Comparison of ENCODE assay signal across 18 cellular contexts in the genomic region with DNA sequence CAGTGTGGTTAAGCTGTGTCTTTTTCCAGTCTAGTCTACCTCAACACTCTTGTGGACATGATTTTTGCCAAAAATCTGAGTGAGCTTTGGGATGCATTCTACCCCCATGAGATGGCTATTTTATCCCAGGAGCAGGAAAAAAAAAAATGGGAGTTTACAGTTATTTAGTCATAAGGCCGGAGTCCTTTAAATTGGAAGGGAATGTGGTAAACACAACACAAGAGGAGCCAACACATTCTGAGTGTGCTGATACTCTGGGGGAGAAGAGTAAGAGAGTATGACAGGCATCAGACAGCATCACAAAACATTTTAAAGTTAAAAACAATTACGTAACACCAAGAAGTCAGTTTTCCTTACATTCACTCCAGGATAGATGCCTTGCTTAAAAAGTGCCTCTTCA. TPM values are rescaled to one million over a fixed set of nuclear protein-coding genes. Genes with fewer than 3 reads are reported as not detected.
DNase-seq lines count a peak whose midpoint lies in the region; ATAC-seq and TF ChIP-seq lines count a peak whose summit lies in the region.
"Had no signal": no experiment of that assay in that cellular context is flagged by ENCODE, and none has a peak within 500 bp of the region (broad histone marks: within the 10 kb centered on the region; RNA-seq: fewer than 3 reads in every experiment).

No MANE protein-coding gene starts in this region.

- 67 to 86% (median 71%) methylated on average over 2 of the region's 2 CpGs for WGBS in psoas muscle, 3 donors

- intact Hi-C loops in psoas muscle (cut with DNase I): no loop called here

- H3K27me3 ChIP-seq in subcutaneous abdominal adipose tissue (ENCODE audit: control insufficient read depth in 5 of 5, insufficient read depth in 4 of 5, low read length in 5 of 5) (no peaks in the 10 kb centered on the region), psoas muscle (ENCODE audit: insufficient read depth in 3 of 3, low read length in 2 of 3) (no peaks in the 10 kb centered on the region)
- H3K27me3 ChIP-seq: right atrium auricular region had no signal

- no peak for DNase-seq in activated naive CD8-positive, alpha-beta T cell treated with anti-CD3 and anti-CD28 coated beads for 36 hours
- no peak for DNase-seq in activated naive CD8-positive, alpha-beta T cell treated with anti-CD3 and anti-CD28 coated beads, Interleukin-2, amount 50 U/mL, for 24 hours
- DNase-seq in immature natural killer cell (no peak), endothelial cell (ENCODE audit: low spot score) (no peak), psoas muscle (no peak)
- DNase-seq: activated CD4-positive, alpha-beta memory T cell treated with anti-CD3 and anti-CD28 coated beads for 36 hours; activated T-cell treated with anti-CD3 and anti-CD28 coated beads, Interleukin-2, amount 50 U/mL, for 4 hours; cerebellar nuclear complex; NCI-H1930; stimulated activated naive CD4-positive, alpha-beta T cell treated with Interleukin-2 at 50 U/mL for 16 hours; T-cell had no signal

- TF ChIP-seq CTCF in endothelial cell (IDR thresholded peaks at IDR 0.05; ENCODE audit: unreplicated experiment): no peak
- TF ChIP-seq CTCF in psoas muscle (IDR thresholded peaks at IDR 0.05): no peak

- peaks cover 55% of the 10 kb centered on the region for H3K36me3 Mint-ChIP-seq in activated naive CD8-positive, alpha-beta T cell treated with anti-CD3 and anti-CD28 coated beads for 36 hours
- peaks cover 41% of the 10 kb centered on the region for H3K36me3 Mint-ChIP-seq in activated naive CD8-positive, alpha-beta T cell treated with anti-CD3 and anti-CD28 coated beads, Interleukin-2, amount 50 U/mL, for 24 hours (ENCODE audit: low read depth)
- H3K36me3 Mint-ChIP-seq in immature natural killer cell (peaks cover 16 to 23% (median 17%) of the 10 kb centered on the region in 3 donors), endothelial cell (ENCODE audit: low read depth, unreplicated experiment) (no peaks in the 10 kb centered on the region)

- H3K4me3 ChIP-seq in subcutaneous abdominal adipose tissue (ENCODE audit: low read depth in 1 of 5, low read length in 5 of 5) (no peak overlapping the region), psoas muscle (no peak overlapping the region)
- H3K4me3 ChIP-seq: A549, lung, right atrium auricular region had no signal

- H3K4me1 ChIP-seq in subcutaneous abdominal adipose tissue (ENCODE audit: control insufficient read depth in 5 of 5, insufficient read depth in 5 of 5, low read length in 5 of 5) (peaks cover 0 to 22% (median 11%) of the 10 kb centered on the region in 5 donors), psoas muscle (no peaks in the 10 kb centered on the region)
- H3K4me1 ChIP-seq: A549, right atrium auricular region had no signal

- H3K36me3 ChIP-seq in subcutaneous abdominal adipose tissue (ENCODE audit: control insufficient read depth in 5 of 5, insufficient read depth in 5 of 5, low read length in 5 of 5): no peaks in the 10 kb centered on the region
- no peaks in the 10 kb centered on the region for H3K36me3 ChIP-seq in psoas muscle (ENCODE audit: insufficient read depth in 1 of 2, low read depth in 1 of 2)
- H3K36me3 ChIP-seq: right atrium auricular region had no signal

- H3K9me3 Mint-ChIP-seq in activated naive CD8-positive, alpha-beta T cell treated with anti-CD3 and anti-CD28 coated beads for 36 hours: peaks cover 23% of the 10 kb centered on the region
- peaks cover 19% of the 10 kb centered on the region for H3K9me3 Mint-ChIP-seq in activated naive CD8-positive, alpha-beta T cell treated with anti-CD3 and anti-CD28 coated beads, Interleukin-2, amount 50 U/mL, for 24 hours
- peaks cover 5 to 16% (median 14%) of the 10 kb centered on the region in 6 donors for H3K9me3 Mint-ChIP-seq in immature natural killer cell
- H3K9me3 Mint-ChIP-seq in endothelial cell (ENCODE audit: unreplicated experiment): no peaks in the 10 kb centered on the region

- H3K9me3 ChIP-seq in subcutaneous abdominal adipose tissue (ENCODE audit: control insufficient read depth in 5 of 5, low read length in 5 of 5) (peaks cover 0 to 10% (median 8%) of the 10 kb centered on the region in 5 donors), psoas muscle (peaks cover 7% of the 10 kb centered on the region)

- no peaks in the 10 kb centered on the region for H3K27me3 Mint-ChIP-seq in activated naive CD8-positive, alpha-beta T cell treated with anti-CD3 and anti-CD28 coated beads for 36 hours
- H3K27me3 Mint-ChIP-seq in activated naive CD8-positive, alpha-beta T cell treated with anti-CD3 and anti-CD28 coated beads, Interleukin-2, amount 50 U/mL, for 24 hours: no peaks in the 10 kb centered on the region
- H3K27me3 Mint-ChIP-seq in immature natural killer cell (ENCODE audit: low read depth in 3 of 3) (peaks cover 1 to 3% (median 2%) of the 10 kb centered on the region in 3 donors), endothelial cell (ENCODE audit: unreplicated experiment) (no peaks in the 10 kb centered on the region)
- H3K27me3 Mint-ChIP-seq: activated CD4-positive, alpha-beta memory T cell treated with anti-CD3 and anti-CD28 coated beads for 36 hours; T-cell had no signal

- peak overlapping the region; percentile 95 for H3K27ac ChIP-seq in angular gyrus (ENCODE audit: low read depth, low read length)
- peak overlapping the region; percentile 63 for H3K27ac ChIP-seq in subcutaneous abdominal adipose tissue (ENCODE audit: low read depth, low read length)
- H3K27ac ChIP-seq in psoas muscle: no peak overlapping the region
- H3K27ac ChIP-seq: A549, right atrium auricular region, VCaP had no signal

- H3K4me3 Mint-ChIP-seq in activated naive CD8-positive, alpha-beta T cell treated with anti-CD3 and anti-CD28 coated beads for 36 hours: no peak overlapping the region
- H3K4me3 Mint-ChIP-seq in activated naive CD8-positive, alpha-beta T cell treated with anti-CD3 and anti-CD28 coated beads, Interleukin-2, amount 50 U/mL, for 24 hours: no peak overlapping the region
- H3K4me3 Mint-ChIP-seq in immature natural killer cell: no peak overlapping the region
- no peak overlapping the region for H3K4me3 Mint-ChIP-seq in endothelial cell (ENCODE audit: unreplicated experiment)
- H3K4me3 Mint-ChIP-seq: activated CD4-positive, alpha-beta memory T cell treated with anti-CD3 and anti-CD28 coated beads for 36 hours; activated T-cell treated with anti-CD3 and anti-CD28 coated beads, Interleukin-2, amount 50 U/mL, for 4 hours; T-cell had no signal

- ATAC-seq in activated naive CD8-positive, alpha-beta T cell treated with anti-CD3 and anti-CD28 coated beads, Interleukin-2, amount 50 U/mL, for 24 hours: no peak
- ATAC-seq in psoas muscle (no peak), GM19452 (IDR thresholded peaks at IDR 0.05; ENCODE audit: unreplicated experiment) (no peak)
- ATAC-seq: A549; activated T-cell treated with anti-CD3 and anti-CD28 coated beads, Interleukin-2, amount 50 U/mL, for 4 hours; T-cell had no signal

- peak overlapping the region; percentile 6 for H3K27ac Mint-ChIP-seq in activated naive CD8-positive, alpha-beta T cell treated with anti-CD3 and anti-CD28 coated beads for 36 hours
- H3K27ac Mint-ChIP-seq in activated naive CD8-positive, alpha-beta T cell treated with anti-CD3 and anti-CD28 coated beads, Interleukin-2, amount 50 U/mL, for 24 hours: no peak overlapping the region
- H3K27ac Mint-ChIP-seq in immature natural killer cell (peak overlapping the region in 5 of 6 donors; percentile 8 to 81 (median 28)), endothelial cell (ENCODE audit: unreplicated experiment) (no peak overlapping the region)
- H3K27ac Mint-ChIP-seq: activated CD4-positive, alpha-beta memory T cell treated with anti-CD3 and anti-CD28 coated beads for 36 hours; T-cell had no signal

- H3K4me1 Mint-ChIP-seq in activated naive CD8-positive, alpha-beta T cell treated with anti-CD3 and anti-CD28 coated beads for 36 hours: peaks cover 25% of the 10 kb centered on the region
- H3K4me1 Mint-ChIP-seq in activated naive CD8-positive, alpha-beta T cell treated with anti-CD3 and anti-CD28 coated beads, Interleukin-2, amount 50 U/mL, for 24 hours: peaks cover 26% of the 10 kb centered on the region
- H3K4me1 Mint-ChIP-seq in immature natural killer cell (peaks cover 30 to 71% of the 10 kb centered on the region in 2 donors), endothelial cell (ENCODE audit: unreplicated experiment) (peaks cover 16% of the 10 kb centered on the region)

- no peak overlapping the region for H3K9ac ChIP-seq in subcutaneous abdominal adipose tissue (ENCODE audit: low read length in 5 of 5)

RNA-seq across cellular contexts. Expression of a gene that starts 46.1 kb away (rescaled TPM):
- total RNA-seq in activated naive CD8-positive, alpha-beta T cell treated with anti-CD3 and anti-CD28 coated beads for 36 hours: 10 to 100 TPM; 40.9 to 41.9 TPM
- polyA plus RNA-seq in immature natural killer cell (10 to 100 TPM; 56.8 to 83.9 (median 59.4) TPM), psoas muscle (10 to 100 TPM in 1 of 3 donors, 1 to 10 TPM in 2; 3.9 to 18.8 (median 6.2) TPM)
- total RNA-seq in endothelial cell (ENCODE audit: unreplicated experiment) (39.7 TPM), psoas muscle (10 to 100 TPM; 12.5 to 23.3 (median 15.2) TPM)

Comparison
In these comparisons a context has a peak if more than half of its experiments do, and no peak if none do; other contexts are left out.
1. H3K27ac Mint-ChIP-seq: peak in activated naive CD8-positive, alpha-beta T cell treated with anti-CD3 and anti-CD28 coated beads for 36 hours (single experiment) and immature natural killer cell (5 of 6); none in activated naive CD8-positive, alpha-beta T cell treated with anti-CD3 and anti-CD28 coated beads, Interleukin-2, amount 50 U/mL, for 24 hours (single experiment) and endothelial cell (single experiment).